In the genomic region with DNA sequence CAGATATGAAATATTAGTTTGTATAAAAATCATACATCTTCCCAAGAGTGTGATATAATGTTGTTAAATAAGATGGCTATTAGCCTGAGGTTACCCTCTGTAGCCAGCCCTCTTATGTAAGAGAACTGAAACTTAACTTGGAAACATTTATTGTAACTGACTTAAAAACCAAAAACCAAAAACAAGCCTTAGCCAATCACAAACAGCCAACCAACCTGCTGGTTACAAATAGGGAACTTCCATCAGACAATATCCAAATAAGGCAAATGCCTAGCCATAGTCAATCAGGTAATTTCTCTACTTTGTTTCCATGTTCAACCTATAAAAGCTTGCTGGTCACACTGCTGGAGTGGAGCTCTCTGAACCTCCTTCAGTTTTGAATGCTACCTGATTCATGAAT, we compare ENCODE assay signal across 19 cellular contexts. TPM values are rescaled to one million over a fixed set of nuclear protein-coding genes. Genes with fewer than 3 reads are reported as not detected.
DNase-seq lines count a peak whose midpoint lies in the region; ATAC-seq lines count a peak whose summit lies in the region.
"Had no signal": no experiment of that assay in that cellular context is flagged by ENCODE, and none has a peak within 500 bp of the region (broad histone marks: within the 10 kb centered on the region; RNA-seq: fewer than 3 reads in every experiment).

No MANE protein-coding gene starts in this region.

- no peaks in the 10 kb centered on the region for H3K9me3 Mint-ChIP-seq in activated T-cell treated with anti-CD3 and anti-CD28 coated beads, Interleukin-2, amount 50 U/mL, for 24 hours
- no peaks in the 10 kb centered on the region for H3K9me3 Mint-ChIP-seq in activated T-cell treated with anti-CD3 and anti-CD28 coated beads, Interleukin-2, amount 50 U/mL, for 4 hours
- H3K9me3 Mint-ChIP-seq: activated T-helper 1 cell treated with anti-CD3 and anti-CD28 coated beads, Interleukin-12 subunit alpha, Interleukin-12 subunit beta, Interleukin-2, Interleukin-4 antibody, amounts not matched to agents 30 ng/mL and 10 ng/mL and 1 ng/mL, durations not matched to agents 14 hours and 24 hours and 36 hours; GM23338 had no signal

- no peak for ATAC-seq in activated T-cell treated with anti-CD3 and anti-CD28 coated beads, Interleukin-2, amount 50 U/mL, for 4 hours
- ATAC-seq in HG02678 (IDR thresholded peaks at IDR 0.05; ENCODE audit: unreplicated experiment) (peak; percentile 57), HG03469 (IDR thresholded peaks at IDR 0.05; ENCODE audit: unreplicated experiment) (peak; percentile 38)
- peak; percentile 49 for ATAC-seq in stimulated activated naive CD8-positive, alpha-beta T cell treated with anti-CD3 and anti-CD28 coated beads, Interleukin-15, Interleukin-2, amounts not matched to agents 100 U/mL and 50 U/mL, for 24 hours
- ATAC-seq: GM23338 had no signal

- peak overlapping the region; percentile 37 for H3K27ac Mint-ChIP-seq in activated T-cell treated with anti-CD3 and anti-CD28 coated beads, Interleukin-2, amount 50 U/mL, for 24 hours
- H3K27ac Mint-ChIP-seq: activated T-helper 1 cell treated with anti-CD3 and anti-CD28 coated beads, Interleukin-12 subunit alpha, Interleukin-12 subunit beta, Interleukin-2, Interleukin-4 antibody, amounts not matched to agents 30 ng/mL and 10 ng/mL and 1 ng/mL, durations not matched to agents 14 hours and 24 hours and 36 hours; GM23338 had no signal

- no peak for DNase-seq in activated T-cell treated with anti-CD3 and anti-CD28 coated beads, Interleukin-2, amount 50 U/mL, for 24 hours
- no peak for DNase-seq in activated T-cell treated with anti-CD3 and anti-CD28 coated beads, Interleukin-2, amount 50 U/mL, for 4 hours
- DNase-seq in stimulated activated naive CD8-positive, alpha-beta T cell treated with anti-CD3 and anti-CD28 coated beads, Interleukin-15, Interleukin-2, amounts not matched to agents 100 U/mL and 50 U/mL, for 24 hours = no peak
- DNase-seq in NCI-H187 (lab: John Stamatoyannopoulos, UW) = no peak
- DNase-seq in activated CD8-positive, alpha-beta memory T cell treated with anti-CD3 and anti-CD28 coated beads, Interleukin-2, amount 50 U/mL, for 4 hours = no peak
- DNase-seq in effector memory CD4-positive, alpha-beta T cell = no peak
- DNase-seq: ACHN; erythroblast; GDM1; head of caudate nucleus; Kasumi-1; kidney glomerular epithelial cell; NK-92 treated with Interleukin-12 subunit alpha and Interleukin-12 subunit beta, amount 100 ng/mL, for 24 hours; upper lobe of left lung had no signal

- H3K4me3 Mint-ChIP-seq in activated T-cell treated with anti-CD3 and anti-CD28 coated beads, Interleukin-2, amount 50 U/mL, for 24 hours = no peak overlapping the region
- no peak overlapping the region for H3K4me3 Mint-ChIP-seq in activated T-cell treated with anti-CD3 and anti-CD28 coated beads, Interleukin-2, amount 50 U/mL, for 4 hours
- H3K4me3 Mint-ChIP-seq: activated T-helper 1 cell treated with anti-CD3 and anti-CD28 coated beads, Interleukin-12 subunit alpha, Interleukin-12 subunit beta, Interleukin-2, Interleukin-4 antibody, amounts not matched to agents 30 ng/mL and 10 ng/mL and 1 ng/mL, durations not matched to agents 14 hours and 24 hours and 36 hours; GM23338 had no signal

- H3K27ac ChIP-seq in effector memory CD4-positive, alpha-beta T cell (ENCODE audit: insufficient read depth, low read length, poor library complexity, severe bottlenecking) = no peak overlapping the region
- H3K27ac ChIP-seq: prostate gland, upper lobe of left lung had no signal

- peaks cover 15% of the 10 kb centered on the region for H3K4me1 Mint-ChIP-seq in activated T-cell treated with anti-CD3 and anti-CD28 coated beads, Interleukin-2, amount 50 U/mL, for 24 hours (ENCODE audit: low read depth)
- H3K4me1 Mint-ChIP-seq in activated T-cell treated with anti-CD3 and anti-CD28 coated beads, Interleukin-2, amount 50 U/mL, for 4 hours (ENCODE audit: low read depth) = peaks cover 11% of the 10 kb centered on the region

- H3K36me3 Mint-ChIP-seq in activated T-cell treated with anti-CD3 and anti-CD28 coated beads, Interleukin-2, amount 50 U/mL, for 24 hours (ENCODE audit: low read depth) = peaks cover 9% of the 10 kb centered on the region
- H3K36me3 Mint-ChIP-seq in activated T-cell treated with anti-CD3 and anti-CD28 coated beads, Interleukin-2, amount 50 U/mL, for 4 hours (ENCODE audit: insufficient read depth) = peaks cover 11% of the 10 kb centered on the region

- H3K36me3 ChIP-seq in effector memory CD4-positive, alpha-beta T cell (ENCODE audit: control insufficient read depth, insufficient read depth, low read length) = no peaks in the 10 kb centered on the region
- H3K36me3 ChIP-seq: prostate gland had no signal

- no peaks in the 10 kb centered on the region for H3K9me3 ChIP-seq in effector memory CD4-positive, alpha-beta T cell (ENCODE audit: control insufficient read depth, low read length)
- H3K9me3 ChIP-seq: prostate gland, upper lobe of left lung had no signal

- H3K4me3 ChIP-seq in effector memory CD4-positive, alpha-beta T cell (ENCODE audit: insufficient read depth, low read depth, low read length, poor library complexity, severe bottlenecking) = no peak overlapping the region
- H3K4me3 ChIP-seq: GM23338, prostate gland, upper lobe of left lung had no signal

- no peaks in the 10 kb centered on the region for H3K27me3 ChIP-seq in effector memory CD4-positive, alpha-beta T cell (replicated peaks; ENCODE audit: control insufficient read depth, insufficient read depth, low read length, poor library complexity, severe bottlenecking)
- H3K27me3 ChIP-seq: upper lobe of left lung had no signal

- no peaks in the 10 kb centered on the region for H3K27me3 Mint-ChIP-seq in activated T-cell treated with anti-CD3 and anti-CD28 coated beads, Interleukin-2, amount 50 U/mL, for 24 hours
- no peaks in the 10 kb centered on the region for H3K27me3 Mint-ChIP-seq in activated T-cell treated with anti-CD3 and anti-CD28 coated beads, Interleukin-2, amount 50 U/mL, for 4 hours (ENCODE audit: low read depth)

- no peaks in the 10 kb centered on the region for H3K4me1 ChIP-seq in effector memory CD4-positive, alpha-beta T cell (ENCODE audit: control insufficient read depth, insufficient read depth, low read length, poor library complexity, severe bottlenecking)
- H3K4me1 ChIP-seq: prostate gland, upper lobe of left lung had no signal

RNA-seq across cellular contexts. Expression of gene KBTBD3, which starts 14.1 kb away (rescaled TPM):
- 1 to 10 TPM in 2 of 3 donors, under 1 TPM in 1; 0.61 to 2.4 (median 1.9) TPM for total RNA-seq in activated T-cell treated with anti-CD3 and anti-CD28 coated beads, Interleukin-2, amount 50 U/mL, for 4 hours

RNA-seq across cellular contexts. Expression of gene AASDHPPT, which starts 14.5 kb away (rescaled TPM):
- total RNA-seq in activated T-cell treated with anti-CD3 and anti-CD28 coated beads, Interleukin-2, amount 50 U/mL, for 4 hours = 10 to 100 TPM; 49.4 to 55.9 (median 50.2) TPM

RNA-seq across cellular contexts. Expression of gene MSANTD4, which starts 41.0 kb away (rescaled TPM):
- total RNA-seq in activated T-cell treated with anti-CD3 and anti-CD28 coated beads, Interleukin-2, amount 50 U/mL, for 4 hours = 10 to 100 TPM; 11.8 to 16.5 (median 15.7) TPM

Comparison
In these comparisons a context has a peak if more than half of its experiments do, and no peak if none do; other contexts are left out.
1. ATAC-seq: peak in HG02678 (single experiment), HG03469 (single experiment) and stimulated activated naive CD8-positive, alpha-beta T cell treated with anti-CD3 and anti-CD28 coated beads, Interleukin-15, Interleukin-2, amounts not matched to agents 100 U/mL and 50 U/mL, for 24 hours (single experiment); none in activated T-cell treated with anti-CD3 and anti-CD28 coated beads, Interleukin-2, amount 50 U/mL, for 4 hours (0 of 2).